In the genomic region with DNA sequence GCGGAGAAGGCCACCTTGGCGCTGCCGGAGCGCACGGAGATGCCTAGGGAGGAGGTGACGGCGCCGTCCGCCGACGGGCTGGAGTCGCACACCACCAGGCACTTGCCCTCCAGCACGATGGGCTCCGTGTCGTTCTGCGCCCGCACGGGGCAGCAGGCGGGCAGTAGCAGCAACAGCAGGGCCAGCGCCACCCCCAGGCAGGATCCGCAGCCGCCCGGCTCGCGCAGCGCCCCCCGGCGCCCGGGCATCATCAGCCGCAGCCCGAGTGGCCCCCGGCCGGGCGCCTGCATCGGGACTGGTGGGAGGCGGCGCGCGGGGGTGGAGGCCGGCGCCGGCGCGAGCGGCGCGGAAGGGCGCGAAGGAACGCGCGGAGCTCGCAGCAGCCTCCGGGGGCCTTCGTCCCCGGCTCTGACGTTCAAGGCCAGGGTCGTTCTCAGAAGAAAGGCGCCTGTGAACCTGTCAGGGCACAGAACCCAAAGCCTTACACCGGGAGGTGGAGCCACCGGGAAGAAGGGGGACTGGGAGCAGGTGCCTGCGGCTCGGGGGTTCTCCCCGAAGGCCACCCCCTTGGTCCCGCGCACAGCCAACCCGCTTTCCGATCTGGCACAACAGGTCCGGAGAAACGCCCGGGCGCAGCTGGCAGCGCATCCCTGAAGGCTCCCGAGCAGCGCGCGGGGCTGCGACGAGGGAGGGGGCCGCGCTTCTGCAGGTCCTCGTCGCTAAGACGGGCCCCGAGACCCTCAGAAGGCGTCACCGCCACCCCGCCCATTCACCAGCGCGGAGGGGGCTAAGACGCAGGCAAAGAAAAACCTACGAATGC, we compare ENCODE assay signal across 12 cellular contexts. TPM values are rescaled to one million over a fixed set of nuclear protein-coding genes. Genes with fewer than 3 reads are reported as not detected.
DNase-seq lines count a peak whose midpoint lies in the region; ATAC-seq and TF ChIP-seq lines count a peak whose summit lies in the region.
"Had no signal": no experiment of that assay in that cellular context is flagged by ENCODE, and none has a peak within 500 bp of the region (broad histone marks: within the 10 kb centered on the region; RNA-seq: fewer than 3 reads in every experiment).

No MANE protein-coding gene starts in this region.

- H4K8ac ChIP-seq in neuronal stem cell (ENCODE audit: low read depth, low read length): no peak overlapping the region

- intact Hi-C loops in PC-9 (cut with micrococcal nuclease; ENCODE audit: unreplicated experiment): loop anchor here (10.0 kb wide), 1 partner anchor 1607 kb away; no protein-coding TSS in a partner anchor

- H3K27ac Mint-ChIP-seq in chondrocyte (ENCODE audit: unreplicated experiment): no peak overlapping the region

- TF ChIP-seq CTCF in chondrocyte (IDR thresholded peaks at IDR 0.05): peak; percentile 23
- TF ChIP-seq CTCF in PC-9 (conservative IDR thresholded peaks at IDR 0.05): no peak

- no peak overlapping the region for H2BK12ac ChIP-seq in neuronal stem cell (ENCODE audit: low read length)

- peaks cover 72% of the 10 kb centered on the region for H3K27me3 Mint-ChIP-seq in chondrocyte (ENCODE audit: low read depth)

- H3K14ac ChIP-seq in neuronal stem cell (ENCODE audit: low read length): no peak overlapping the region

- H3F3A ChIP-seq in PC-9 (ENCODE audit: insufficient read depth, low read depth): no peaks in the 10 kb centered on the region

- WGBS in neuronal stem cell (ENCODE audit: extremely low coverage in 2 of 2, insufficient read length in 2 of 2, insufficient replicate concordance in 1 of 2), 2 donors: no CpG with 5 or more reads among the region's 92 CpGs

- no peaks in the 10 kb centered on the region for H3K36me3 ChIP-seq in neuronal stem cell (replicated peaks in 1 of 2; ENCODE audit: control insufficient read depth in 2 of 2, insufficient read depth in 2 of 2, low read length in 2 of 2)
- no peaks in the 10 kb centered on the region for H3K36me3 ChIP-seq in PC-9 (ENCODE audit: low read depth)
- H3K36me3 ChIP-seq: esophagus muscularis mucosa, upper lobe of left lung had no signal

- no peak overlapping the region for H3K4ac ChIP-seq in neuronal stem cell (ENCODE audit: low read length)

- no TSS peak for BruUV-seq in PC-9 (replicated peaks; lab: Mats Ljungman, UMichigan)

- peak overlapping the region; percentile 69 for H3K18ac ChIP-seq in neuronal stem cell (ENCODE audit: low read length)

- POLR2A ChIA-PET in PC-9 (lab: Charles Lee; ENCODE audit: unreplicated experiment): no interaction called here

- H2BK5ac ChIP-seq in neuronal stem cell (ENCODE audit: low read length): no peak overlapping the region

- no peak overlapping the region for H2BK15ac ChIP-seq in neuronal stem cell (ENCODE audit: low read length)

- H3K4me2 ChIP-seq in neuronal stem cell (ENCODE audit: insufficient read depth, low read length, poor library complexity, severe bottlenecking) (peak overlapping the region; percentile 88), PC-9 (no peak overlapping the region)

- H2AFZ ChIP-seq in neuronal stem cell (ENCODE audit: low read length) (peak overlapping the region; percentile 78), PC-9 (no peak overlapping the region)

- DNase-seq in DMS79 treated with DMSO at 0.1 percent for 48 hours (lab: John Stamatoyannopoulos, UW) (peak; percentile 33), NCI-H1092 treated with DMSO at 0.1 percent for 48 hours (lab: John Stamatoyannopoulos, UW) (peak; percentile 59), chondrocyte (ENCODE audit: low spot score) (no peak), neuronal stem cell (ENCODE audit: low spot score) (peak; percentile 24), PC-9 (no peak), AML-193 (lab: John Stamatoyannopoulos, UW) (no peak)
- DNase-seq in activated naive CD4-positive, alpha-beta T cell treated with anti-CD3 and anti-CD28 coated beads, Interleukin-2, amount 50 U/mL, for 16 hours: no peak
- DNase-seq: NCI-H2029; stimulated activated CD4-positive, alpha-beta T cell treated with anti-CD3 and anti-CD28 coated beads, Interleukin-1b, Interleukin-23, amount 100 ng/mL, for 48 hours had no signal

- H2AK5ac ChIP-seq in neuronal stem cell (ENCODE audit: low read depth, low read length): no peak overlapping the region

- CTCF ChIA-PET in PC-9 (lab: Charles Lee): no interaction called here

- no peaks in the 10 kb centered on the region for H3K36me3 Mint-ChIP-seq in chondrocyte (ENCODE audit: low read depth)

- no peaks in the 10 kb centered on the region for H3K9me3 Mint-ChIP-seq in chondrocyte (ENCODE audit: low read depth)

- H3K4me1 ChIP-seq in neuronal stem cell (ENCODE audit: control insufficient read depth in 2 of 2, insufficient read depth in 1 of 2, low read depth in 1 of 2, low read length in 2 of 2): peaks cover 0 to 10% of the 10 kb centered on the region in 2 donors
- H3K4me1 ChIP-seq in PC-9 (replicated peaks; ENCODE audit: insufficient read depth): no peaks in the 10 kb centered on the region

- H3K9ac ChIP-seq in neuronal stem cell (ENCODE audit: low read depth, low read length, poor library complexity): peak overlapping the region; percentile 51

- no peaks in the 10 kb centered on the region for H4K20me1 ChIP-seq in PC-9 (ENCODE audit: insufficient read depth)

- H3K9me2 ChIP-seq in PC-9 (ENCODE audit: insufficient read depth): no peaks in the 10 kb centered on the region

- H3K4me1 Mint-ChIP-seq in chondrocyte (ENCODE audit: low read depth): peaks cover 19% of the 10 kb centered on the region

- H3K4me3 ChIP-seq in neuronal stem cell (ENCODE audit: low read length in 2 of 2) (peak overlapping the region; percentile 12 to 77), PC-9 (no peak overlapping the region)
- H3K4me3 ChIP-seq: upper lobe of left lung had no signal

- no peak for ATAC-seq in GM18870 (IDR thresholded peaks at IDR 0.05; ENCODE audit: unreplicated experiment)

- H3K4me3 Mint-ChIP-seq in chondrocyte (ENCODE audit: unreplicated experiment): peak overlapping the region; percentile 65

- H3K27ac ChIP-seq in neuronal stem cell (replicated peaks; ENCODE audit: low read length): no peak overlapping the region
- H3K27ac ChIP-seq in PC-9: no peak overlapping the region
- H3K27ac ChIP-seq: esophagus muscularis mucosa, upper lobe of left lung had no signal

- H3K79me2 ChIP-seq in PC-9 (ENCODE audit: low read depth): no peaks in the 10 kb centered on the region

- H2BK120ac ChIP-seq in neuronal stem cell (ENCODE audit: low read depth, low read length): no peak overlapping the region

- no peaks in the 10 kb centered on the region for H3K9me3 ChIP-seq in neuronal stem cell (replicated peaks in 1 of 2; ENCODE audit: control insufficient read depth in 2 of 2, insufficient read depth in 1 of 2, low read depth in 1 of 2, low read length in 2 of 2)
- no peaks in the 10 kb centered on the region for H3K9me3 ChIP-seq in PC-9 (ENCODE audit: insufficient read depth, low read depth)
- H3K9me3 ChIP-seq: esophagus muscularis mucosa, upper lobe of left lung had no signal

- H3K23ac ChIP-seq in neuronal stem cell (ENCODE audit: low read depth, low read length, poor library complexity): peak overlapping the region; percentile 8

- H4K91ac ChIP-seq in neuronal stem cell (ENCODE audit: low read depth, low read length, poor library complexity): no peak overlapping the region

- H3K27me3 ChIP-seq in neuronal stem cell (ENCODE audit: control insufficient read depth in 3 of 3, insufficient read depth in 3 of 3, low read depth in 1 of 3, low read length in 3 of 3) (peaks cover 15 to 43% (median 36%) of the 10 kb centered on the region in 3 experiments), PC-9 (ENCODE audit: insufficient read depth, low read depth) (no peaks in the 10 kb centered on the region)

- no peaks in the 10 kb centered on the region for H3K79me1 ChIP-seq in neuronal stem cell (ENCODE audit: low read depth, low read length)

RNA-seq across cellular contexts. Expression of a gene that starts 2.1 kb away (rescaled TPM):
- total RNA-seq in chondrocyte (3.5 to 3.7 TPM in 2 of 3 replicates, not detected in the other), PC-9 (2021) (not detected in 2 replicates)
- not detected for polyA plus RNA-seq in neuronal stem cell (2013, experiment 1 of 2)
- 0.01 TPM for polyA plus RNA-seq in neuronal stem cell (2013, experiment 2 of 2)
- total RNA-seq: upper lobe of left lung had no signal

Comparison
In these comparisons a context has a peak if more than half of its experiments do, and no peak if none do; other contexts are left out.
1. DNase-seq: peak in DMS79 treated with DMSO at 0.1 percent for 48 hours (single experiment), NCI-H1092 treated with DMSO at 0.1 percent for 48 hours (single experiment) and neuronal stem cell (single experiment); none in chondrocyte (single experiment), PC-9 (0 of 2), AML-193 (0 of 2) and activated naive CD4-positive, alpha-beta T cell treated with anti-CD3 and anti-CD28 coated beads, Interleukin-2, amount 50 U/mL, for 16 hours (single experiment).